In genomic region chr19:16571689-16572331, GRCh38 we compare ENCODE assay signal across 8 cellular contexts. TPM values are rescaled to one million over a fixed set of nuclear protein-coding genes. Genes with fewer than 3 reads are reported as not detected.
DNase-seq lines count a peak whose midpoint lies in the region; ATAC-seq and TF ChIP-seq lines count a peak whose summit lies in the region.

No MANE protein-coding gene starts in this region.

- POLR2A ChIA-PET in BJ (lab: Charles Lee) = no interaction called here

- H3K4ac ChIP-seq in trophoblast cell (ENCODE audit: low read depth, low read length) = peak overlapping the region; percentile 48

- CTCF ChIA-PET in BJ (lab: Yijun Ruan, JAX) = no interaction called here

- H2BK5ac ChIP-seq in trophoblast cell (ENCODE audit: low read depth, low read length, poor library complexity) = peak overlapping the region; percentile 4

- peak overlapping the region; percentile 49 for H4K8ac ChIP-seq in trophoblast cell (ENCODE audit: low read depth, low read length)

- no peaks in the 10 kb centered on the region for H3K9me3 Mint-ChIP-seq in activated CD4-positive, alpha-beta T cell treated with anti-CD3 and anti-CD28 coated beads, Interleukin-2, amount 10 ng/mL, durations not matched to agents 24 days and 14 days

- H3K27ac Mint-ChIP-seq in activated CD4-positive, alpha-beta T cell treated with anti-CD3 and anti-CD28 coated beads, Interleukin-2, amount 10 ng/mL, durations not matched to agents 24 days and 14 days = peak overlapping the region; percentile 88

- peaks cover 18 to 34% of the 10 kb centered on the region in 2 experiments for H3K4me1 ChIP-seq in trophoblast cell (ENCODE audit: control insufficient read depth in 1 of 2, insufficient read depth in 2 of 2, low read length in 2 of 2)

- no peak overlapping the region for H3K23ac ChIP-seq in trophoblast cell (ENCODE audit: low read length)

- intact Hi-C loops in activated CD4-positive, alpha-beta T cell treated with anti-CD3 and anti-CD28 coated beads, Interleukin-2, amount 10 ng/mL, durations not matched to agents 24 days and 14 days (cut with micrococcal nuclease) = loop anchor here (1.0 to 5.0 kb wide), 4 partner anchors 12 to 90 kb away; partner anchors contain the start of genes CHERP, MED26, SMIM7 and TMEM38A

- TF ChIP-seq CTCF in BJ (IDR thresholded peaks at IDR 0.05; ENCODE audit: insufficient read depth, low read depth, low read length) (no peak), fibroblast of the aortic adventitia (IDR thresholded peaks at IDR 0.05; ENCODE audit: insufficient read depth, low read length) (no peak)

- peak overlapping the region; percentile 13 for H3K27ac ChIP-seq in trophoblast cell (ENCODE audit: low read depth, low read length)

- H3K36me3 Mint-ChIP-seq in activated CD4-positive, alpha-beta T cell treated with anti-CD3 and anti-CD28 coated beads, Interleukin-2, amount 10 ng/mL, durations not matched to agents 24 days and 14 days (ENCODE audit: low read depth) = peaks cover 51% of the 10 kb centered on the region

- H4K91ac ChIP-seq in trophoblast cell (ENCODE audit: low read depth, low read length) = peak overlapping the region; percentile 56

- H2AFZ ChIP-seq in trophoblast cell (ENCODE audit: insufficient read depth, low read length, poor library complexity) = peak overlapping the region; percentile 13

- peaks cover 17% of the 10 kb centered on the region for H3K79me2 ChIP-seq in trophoblast cell (ENCODE audit: control insufficient read depth, insufficient read depth, low read length, poor library complexity)

- H3K4me2 ChIP-seq in trophoblast cell (ENCODE audit: low read length) = peak overlapping the region; percentile 89

- peaks cover 12% of the 10 kb centered on the region for H3K79me1 ChIP-seq in trophoblast cell (ENCODE audit: low read length)

- no peaks in the 10 kb centered on the region for H3K27me3 ChIP-seq in BJ (ENCODE audit: control insufficient read depth, insufficient read depth, low read length)
- no peaks in the 10 kb centered on the region for H3K27me3 ChIP-seq in trophoblast cell (ENCODE audit: insufficient read depth, low read length)

- H2BK120ac ChIP-seq in trophoblast cell (ENCODE audit: insufficient read depth, low read length, poor library complexity) = peak overlapping the region; percentile 73

- H3K4me1 Mint-ChIP-seq in activated CD4-positive, alpha-beta T cell treated with anti-CD3 and anti-CD28 coated beads, Interleukin-2, amount 10 ng/mL, durations not matched to agents 24 days and 14 days = peaks cover 41% of the 10 kb centered on the region

- H3K9ac ChIP-seq in trophoblast cell (ENCODE audit: low read length) = peak overlapping the region; percentile 99

- DNase-seq in BJ (ENCODE audit: low read depth) (no peak), fibroblast of the aortic adventitia (ENCODE audit: low read depth) (no peak), trophoblast cell (peak in 1 of 2 donors; percentile 44), KBM-7 (no peak), NCI-H1436 (lab: John Stamatoyannopoulos, UW) (no peak)
- peak; percentile 84 for DNase-seq in activated CD4-positive, alpha-beta T cell treated with anti-CD3 and anti-CD28 coated beads, Interleukin-2, amount 10 ng/mL, durations not matched to agents 24 days and 14 days

- in situ Hi-C loops in KBM-7 (cut with MboI; ENCODE audit: low pct_unique_long_range_greater_than_20kb, low sequenced_read_pairs) = no loop called here

- no peaks in the 10 kb centered on the region for H3K27me3 Mint-ChIP-seq in activated CD4-positive, alpha-beta T cell treated with anti-CD3 and anti-CD28 coated beads, Interleukin-2, amount 10 ng/mL, durations not matched to agents 24 days and 14 days

- H3K18ac ChIP-seq in trophoblast cell (ENCODE audit: low read length) = peak overlapping the region; percentile 89

- H2BK12ac ChIP-seq in trophoblast cell (ENCODE audit: low read length) = peak overlapping the region; percentile 25

- peaks cover 1% of the 10 kb centered on the region for H3K9me3 ChIP-seq in trophoblast cell (ENCODE audit: insufficient read depth, low read depth, low read length)

- H3K4me3 Mint-ChIP-seq in activated CD4-positive, alpha-beta T cell treated with anti-CD3 and anti-CD28 coated beads, Interleukin-2, amount 10 ng/mL, durations not matched to agents 24 days and 14 days = peak overlapping the region; percentile 93

- peak overlapping the region; percentile 60 for H2AK5ac ChIP-seq in trophoblast cell (ENCODE audit: low read length)

- H3K4me3 ChIP-seq in BJ (ENCODE audit: low read depth, low read length) (peak overlapping the region; percentile 82), fibroblast of the aortic adventitia (ENCODE audit: low read depth, low read length) (peak overlapping the region; percentile 91), trophoblast cell (ENCODE audit: low read depth, low read length) (peak overlapping the region; percentile 100)

- peak overlapping the region; percentile 31 for H4K12ac ChIP-seq in trophoblast cell (ENCODE audit: low read depth, low read length)

- H3K36me3 ChIP-seq in BJ (ENCODE audit: control insufficient read depth, insufficient read depth, low read length) (peaks cover 15% of the 10 kb centered on the region), trophoblast cell (ENCODE audit: control insufficient read depth in 1 of 2, insufficient read depth in 2 of 2, low read length in 2 of 2) (peaks cover 39 to 42% of the 10 kb centered on the region in 2 experiments)

- ATAC-seq in GM19023 (IDR thresholded peaks at IDR 0.05; ENCODE audit: unreplicated experiment) (peak; percentile 27), HG03378 (IDR thresholded peaks at IDR 0.05; ENCODE audit: unreplicated experiment) (peak; percentile 26)

- peak overlapping the region; percentile 65 for H3K14ac ChIP-seq in trophoblast cell (ENCODE audit: low read length)

- no CpG with 5 or more reads among the region's 80 CpGs for WGBS in trophoblast cell (ENCODE audit: extremely low coverage, insufficient coverage, insufficient read length)

RNA-seq across cellular contexts. Expression of gene SLC35E1, which starts 0.4 kb away (rescaled TPM):
- 35.2 and 55.6 TPM in 2 replicates for polyA plus RNA-seq in BJ (2011; rRNA removed)
- polyA minus RNA-seq in BJ (2011; rRNA and poly(A)+ RNA removed) = 41.1 and 81.7 TPM in 2 replicates
- 60.2 and 65.0 TPM in 2 replicates for total RNA-seq in activated CD4-positive, alpha-beta T cell treated with anti-CD3 and anti-CD28 coated beads, Interleukin-2, amount 10 ng/mL, durations not matched to agents 24 days and 14 days
- 30.4 and 32.0 TPM in 2 replicates for total RNA-seq in fibroblast of the aortic adventitia (ENCODE audit: low replicate concordance)
- polyA plus RNA-seq in trophoblast cell (2013) = 101 TPM in 2 replicates

RNA-seq across cellular contexts. Expression of gene CHERP, which starts 29.6 kb away (rescaled TPM):
- polyA plus RNA-seq in BJ (2011; rRNA removed) = 3.2 and 4.0 TPM in 2 replicates
- polyA minus RNA-seq in BJ (2011; rRNA and poly(A)+ RNA removed) = 3.4 and 7.3 TPM in 2 replicates
- total RNA-seq in activated CD4-positive, alpha-beta T cell treated with anti-CD3 and anti-CD28 coated beads, Interleukin-2, amount 10 ng/mL, durations not matched to agents 24 days and 14 days = 88.6 and 89.8 TPM in 2 replicates
- 5.6 and 8.0 TPM in 2 replicates for total RNA-seq in fibroblast of the aortic adventitia (ENCODE audit: low replicate concordance)
- 48.8 and 49.6 TPM in 2 replicates for polyA plus RNA-seq in trophoblast cell (2013)

RNA-seq across cellular contexts. Expression of gene MED26, which starts 56.2 kb away (rescaled TPM):
- 2.9 and 3.9 TPM in 2 replicates for polyA plus RNA-seq in BJ (2011; rRNA removed)
- 7.8 and 9.4 TPM in 2 replicates for polyA minus RNA-seq in BJ (2011; rRNA and poly(A)+ RNA removed)
- total RNA-seq in activated CD4-positive, alpha-beta T cell treated with anti-CD3 and anti-CD28 coated beads, Interleukin-2, amount 10 ng/mL, durations not matched to agents 24 days and 14 days = 15.5 and 16.8 TPM in 2 replicates
- total RNA-seq in fibroblast of the aortic adventitia (ENCODE audit: low replicate concordance) = 4.2 and 7.1 TPM in 2 replicates
- 10.5 and 11.2 TPM in 2 replicates for polyA plus RNA-seq in trophoblast cell (2013)

Comparison
In these comparisons a context has a peak if more than half of its experiments do, and no peak if none do; other contexts are left out.
1. RNA of gene CHERP, which starts 29.6 kb away (total RNA-seq): 88.6 to 89.8 TPM in activated CD4-positive, alpha-beta T cell treated with anti-CD3 and anti-CD28 coated beads, Interleukin-2, amount 10 ng/mL, durations not matched to agents 24 days and 14 days; 5.6 to 8.0 TPM in fibroblast of the aortic adventitia; every median in the first group is over 10 times any median in the second.
2. Peak in every context shown above with its lines, with median percentiles within 50 percentile points of each other: H3K4me3 ChIP-seq.